ENCODE assay signal across 8 cellular contexts in the genomic region with DNA sequence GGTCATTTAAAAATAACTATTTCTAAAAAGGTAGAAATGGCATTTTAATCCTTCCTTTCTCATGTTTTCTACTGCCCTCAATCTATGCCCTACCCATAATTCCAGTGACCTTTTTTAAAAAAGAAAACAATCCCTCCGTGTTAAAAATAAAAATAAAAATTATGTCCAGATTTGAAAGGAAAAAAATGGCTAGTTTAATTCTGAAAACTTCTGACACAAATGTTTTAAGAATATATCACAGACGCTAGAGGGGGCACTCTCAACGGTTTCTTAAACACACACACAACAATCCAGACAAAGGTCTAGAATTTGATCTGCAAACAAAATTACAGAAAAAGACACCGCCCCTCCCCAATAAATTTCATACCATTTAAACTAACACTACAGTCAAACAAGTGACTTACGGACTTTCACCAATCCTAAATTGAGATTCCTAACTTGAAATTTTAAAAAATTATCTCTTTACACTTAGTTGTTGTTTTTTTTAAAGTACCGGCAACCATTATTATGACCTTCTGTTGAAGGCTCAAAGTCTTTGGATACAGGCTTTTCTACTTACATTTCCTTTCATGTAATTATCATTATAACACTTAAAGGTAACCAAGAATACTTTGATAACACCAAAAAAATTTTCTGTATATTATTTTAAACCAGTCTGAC. TPM values are rescaled to one million over a fixed set of nuclear protein-coding genes. Genes with fewer than 3 reads are reported as not detected.
A peak's percentile ranks its signal among the peaks of the same experiment; 100 is the strongest.
DNase-seq lines count a peak whose midpoint lies in the region; ATAC-seq, FAIRE-seq and TF ChIP-seq lines count a peak whose summit lies in the region.

No MANE protein-coding gene starts in this region.

- H3K9ac ChIP-seq in H1 (replicated peaks in 1 of 4; ENCODE audit: extremely low read depth in 1 of 4, low read depth in 3 of 4, low read length in 3 of 4): no peak overlapping the region
- no peak overlapping the region for H3K9ac ChIP-seq in neural cell (ENCODE audit: low read length)

- H2BK120ac ChIP-seq in H1 (replicated peaks; ENCODE audit: low read depth, low read length): no peak overlapping the region

- CTCF ChIA-PET in CD4-positive, alpha-beta memory T cell (lab: Charles Lee; ENCODE audit: partially characterized antibody): interaction anchor here (0.9 to 4.4 kb wide), 6 partner anchors 8 to 174 kb away, joined by 3 to 95 read pairs (median 4); no protein-coding TSS in a partner anchor
- CTCF ChIA-PET in PC-9 (lab: Charles Lee): interaction anchor here (1.1 kb wide), 1 partner anchor 388 kb away, joined by 4 read pairs; no protein-coding TSS in a partner anchor
- CTCF ChIA-PET in H1 (lab: Charles Lee; ENCODE audit: partially characterized antibody): interaction anchor here (0.7 to 4.4 kb wide), 17 partner anchors 10 to 254 kb away, joined by 3 to 63 read pairs (median 3); no protein-coding TSS in a partner anchor

- no peak overlapping the region for H3K4me3 ChIP-seq in CD4-positive, alpha-beta memory T cell (ENCODE audit: low read length in 2 of 2)
- H3K4me3 ChIP-seq in PC-9: no peak overlapping the region
- no peak overlapping the region for H3K4me3 ChIP-seq in H1 (ENCODE audit: extremely low read depth in 1 of 4, insufficient read depth in 2 of 4, low read depth in 3 of 4, low read length in 4 of 4)
- no peak overlapping the region for H3K4me3 ChIP-seq in neural cell (ENCODE audit: low read length)

- WGBS in H1 (ENCODE audit: extremely low coverage in 1 of 2, insufficient coverage in 1 of 2, insufficient read length in 1 of 2, insufficient replicate concordance in 2 of 2, low coverage in 1 of 2, low lambda C conversion rate in 2 of 2, missing lambda C conversion rate in 1 of 2), 2 experiments: 34% methylated on average over 6 of the region's 6 CpGs; no CpG with 5 or more reads in 1 of the 2 experiments

- peaks cover 2% of the 10 kb centered on the region for H3K36me3 ChIP-seq in CD4-positive, alpha-beta memory T cell (ENCODE audit: insufficient read depth, low read length)
- H3K36me3 ChIP-seq in PC-9 (ENCODE audit: low read depth) (0 out of 2 replicates have a peak, but pooled peaks cover 9% of the 10 kb centered on the region), H1 (ENCODE audit: control insufficient read depth in 2 of 4, insufficient read depth in 4 of 4, low read length in 3 of 4) (peaks cover 0 to 6% (median 0%) of the 10 kb centered on the region in 4 experiments; a peak in 1 of 8 replicates), neural cell (ENCODE audit: insufficient read depth, low read length) (no peaks in the 10 kb centered on the region)

- H4K5ac ChIP-seq in H1 (ENCODE audit: insufficient read length, low read depth, low read length): no peak overlapping the region

- H2BK15ac ChIP-seq in H1 (ENCODE audit: low read length): no peak overlapping the region

- H3K23me2 ChIP-seq in H1 (ENCODE audit: low read depth, low read length): no peaks in the 10 kb centered on the region

- no peak overlapping the region for H3K18ac ChIP-seq in H1 (ENCODE audit: extremely low read depth, low read length)

- H2BK12ac ChIP-seq in H1 (ENCODE audit: low read depth, low read length): no peak overlapping the region

- peak overlapping the region in 1 of 8 donors; percentile 28 for H3K4me3 Mint-ChIP-seq in CD4-positive, alpha-beta memory T cell

- H3K4ac ChIP-seq in H1 (replicated peaks; ENCODE audit: insufficient read length, low read depth, low read length): no peak overlapping the region

- H2AFZ ChIP-seq in PC-9: no peak overlapping the region
- no peak overlapping the region for H2AFZ ChIP-seq in H1 (ENCODE audit: low read length)
- H2AFZ ChIP-seq in neural cell (ENCODE audit: low read depth, low read length): no peak overlapping the region

- peaks cover 0 to 5% (median 0%) of the 10 kb centered on the region in 8 donors for H3K9me3 Mint-ChIP-seq in CD4-positive, alpha-beta memory T cell

- TF ChIP-seq POLR2A in H54 (IDR thresholded peaks at IDR 0.05; ENCODE audit: low read depth, low read length) (no peak), H1 (IDR thresholded peaks at IDR 0.05; ENCODE audit: control extremely low read depth in 1 of 2, low read depth in 2 of 2, low read length in 2 of 2) (no peak), GM12892 (IDR thresholded peaks at IDR 0.05; ENCODE audit: low read depth, low read length) (no peak)

- no peaks in the 10 kb centered on the region for H3K9me3 ChIP-seq in CD4-positive, alpha-beta memory T cell (ENCODE audit: control insufficient read depth in 1 of 2, low read length in 2 of 2)
- H3K9me3 ChIP-seq in PC-9 (ENCODE audit: insufficient read depth, low read depth) (no peaks in the 10 kb centered on the region), H1 (ENCODE audit: insufficient read depth in 2 of 2, low read depth in 1 of 2, low read length in 1 of 2) (no peaks in the 10 kb centered on the region), neural cell (ENCODE audit: low read length) (no peaks in the 10 kb centered on the region)

- TF ChIP-seq EP300 in H1 (IDR thresholded peaks at IDR 0.05; ENCODE audit: borderline replicate concordance in 1 of 2, low read depth in 2 of 2, low read length in 2 of 2) (no peak), neural cell (conservative IDR thresholded peaks at IDR 0.05; ENCODE audit: poor library complexity, severe bottlenecking) (no peak)

- no peak overlapping the region for H2BK5ac ChIP-seq in H1 (ENCODE audit: low read depth, low read length)

- peak; percentile 61; the same call in 1 of the 2 replicates for TF ChIP-seq CTCF in PC-9 (conservative IDR thresholded peaks at IDR 0.05)
- TF ChIP-seq CTCF in H1 (IDR thresholded peaks at IDR 0.05; ENCODE audit: control extremely low read depth in 1 of 3, insufficient read depth in 1 of 3, low read depth in 1 of 3, low read length in 3 of 3): peak in 2 of 3 experiments; percentile 7 to 35; a peak in 2 of 4 replicates
- peak; percentile 68 for TF ChIP-seq CTCF in neural cell (IDR thresholded peaks at IDR 0.05; ENCODE audit: poor library complexity, severe bottlenecking)

- H3K36me3 Mint-ChIP-seq in CD4-positive, alpha-beta memory T cell: peaks cover 17 to 23% of the 10 kb centered on the region in 2 donors

- H2AK5ac ChIP-seq in H1 (ENCODE audit: low read depth, low read length): no peak overlapping the region

- no peak overlapping the region for H3K27ac ChIP-seq in CD4-positive, alpha-beta memory T cell (ENCODE audit: low read depth, low read length)
- H3K27ac ChIP-seq in PC-9: no peak overlapping the region
- H3K27ac ChIP-seq in H1 (ENCODE audit: low read depth, low read length): no peak overlapping the region
- no peak overlapping the region for H3K27ac ChIP-seq in neural cell (ENCODE audit: low read length)

- H4K20me1 ChIP-seq in PC-9 (ENCODE audit: insufficient read depth) (peaks cover 80% of the 10 kb centered on the region), H1 (replicated peaks in 1 of 2; ENCODE audit: control insufficient read depth in 1 of 2, insufficient read depth in 2 of 2, low read length in 2 of 2) (peaks cover 2 to 5% of the 10 kb centered on the region in 2 experiments), neural cell (ENCODE audit: insufficient read depth) (no peaks in the 10 kb centered on the region)

- no peak for ATAC-seq in GM19463 (IDR thresholded peaks at IDR 0.05; ENCODE audit: unreplicated experiment)

- H3F3A ChIP-seq in PC-9 (ENCODE audit: insufficient read depth, low read depth) (peaks cover 10% of the 10 kb centered on the region), neural cell (ENCODE audit: insufficient read depth, low read length, poor library complexity, severe bottlenecking) (no peaks in the 10 kb centered on the region)

- H2BK20ac ChIP-seq in H1 (ENCODE audit: low read length): no peak overlapping the region

- H3K4me1 ChIP-seq in CD4-positive, alpha-beta memory T cell (ENCODE audit: insufficient read depth, low read length): peaks cover 9% of the 10 kb centered on the region
- H3K4me1 ChIP-seq in PC-9 (replicated peaks; ENCODE audit: insufficient read depth): no peaks in the 10 kb centered on the region
- H3K4me1 ChIP-seq in H1 (replicated peaks in 1 of 4; ENCODE audit: control insufficient read depth in 3 of 4, insufficient read depth in 4 of 4, low read length in 3 of 4): peaks cover 0 to 2% (median 0%) of the 10 kb centered on the region in 4 experiments; a peak in 2 of 7 replicates

- H3K4me2 ChIP-seq in PC-9 (no peak overlapping the region), H1 (ENCODE audit: insufficient read depth in 1 of 2, low read depth in 2 of 2, low read length in 2 of 2) (no peak overlapping the region), neural cell (ENCODE audit: low read length) (no peak overlapping the region)

- H3K27me3 ChIP-seq in CD4-positive, alpha-beta memory T cell (ENCODE audit: insufficient read depth, low read length): no peaks in the 10 kb centered on the region
- H3K27me3 ChIP-seq in PC-9 (ENCODE audit: insufficient read depth, low read depth) (no peaks in the 10 kb centered on the region), H1 (replicated peaks in 1 of 4; ENCODE audit: control insufficient read depth in 3 of 4, extremely low read depth in 1 of 4, insufficient read depth in 3 of 4, low read length in 3 of 4) (no peaks in the 10 kb centered on the region), neural cell (ENCODE audit: insufficient read depth, low read depth, low read length) (no peaks in the 10 kb centered on the region)

- FAIRE-seq in H54 (lab: Jason Lieb, UNC) (peak; percentile 48), H1 (lab: Jason Lieb, UNC) (no peak), GM12892 (lab: Jason Lieb, UNC) (no peak)

- intact Hi-C loops in CD4-positive, alpha-beta memory T cell (cut with micrococcal nuclease): loop anchor here (1.0 to 5.0 kb wide), 4 partner anchors 37 to 1313 kb away; a partner anchor contains a TSS
- intact Hi-C loops in PC-9 (cut with micrococcal nuclease; ENCODE audit: unreplicated experiment): loop anchor here (1.0 kb wide), 1 partner anchor 128 kb away; no protein-coding TSS in a partner anchor

- H3K79me2 ChIP-seq in PC-9 (ENCODE audit: low read depth) (peaks cover 85% of the 10 kb centered on the region), H1 (ENCODE audit: control insufficient read depth in 1 of 2, insufficient read depth in 2 of 2, low read length in 2 of 2) (peaks cover 0 to 86% of the 10 kb centered on the region in 2 experiments; a peak in 2 of 4 replicates), neural cell (replicated peaks; ENCODE audit: insufficient read depth, low read length) (peaks cover 32% of the 10 kb centered on the region)

- no peak overlapping the region for H3K56ac ChIP-seq in H1 (replicated peaks; ENCODE audit: insufficient read length, low read depth, low read length)

- BruUV-seq in PC-9 (replicated peaks; lab: Mats Ljungman, UMichigan): no TSS peak

- H4K8ac ChIP-seq in H1 (ENCODE audit: extremely low read depth, insufficient read depth, low read length): no peak overlapping the region

- DNase-seq in CD4-positive, alpha-beta memory T cell: peak in 4 of 5 donors; percentile 23 to 28 (median 27)
- DNase-seq in H54 (ENCODE audit: insufficient read length, low spot score): no peak
- no peak for DNase-seq in PC-9
- no peak for DNase-seq in H1 (ENCODE audit: low read depth in 1 of 2, low spot score in 2 of 2)
- DNase-seq in T-helper 9 cell: no peak
- no peak for DNase-seq in GM12892 (ENCODE audit: insufficient read length)

- no peak overlapping the region for H3K23ac ChIP-seq in H1 (ENCODE audit: insufficient read length)

- no peak overlapping the region for H4K91ac ChIP-seq in H1 (replicated peaks; ENCODE audit: insufficient read length, low read length)

- no peaks in the 10 kb centered on the region for H3K9me2 ChIP-seq in PC-9 (ENCODE audit: insufficient read depth)
- no peaks in the 10 kb centered on the region for H3K9me2 ChIP-seq in neural cell (ENCODE audit: insufficient read depth, low read length)

- TF ChIP-seq RAD21 in H1 (IDR thresholded peaks at IDR 0.05 in 1 of 2, conservative IDR thresholded peaks at IDR 0.05 in 1 of 2; ENCODE audit: low read depth in 2 of 2, low read length in 2 of 2) (peak; percentile 26 to 31; a peak in 3 of 4 replicates), neural cell (conservative IDR thresholded peaks at IDR 0.05) (peak; percentile 64)

- H3K27me3 Mint-ChIP-seq in CD4-positive, alpha-beta memory T cell: no peaks in the 10 kb centered on the region

- H3K79me1 ChIP-seq in H1 (ENCODE audit: low read depth, low read length): no peaks in the 10 kb centered on the region

- peak overlapping the region in 5 of 7 donors; percentile 14 to 73 (median 61) for H3K27ac Mint-ChIP-seq in CD4-positive, alpha-beta memory T cell

- peaks cover 23 to 41% (median 33%) of the 10 kb centered on the region in 4 donors for H3K4me1 Mint-ChIP-seq in CD4-positive, alpha-beta memory T cell

- POLR2A ChIA-PET in CD4-positive, alpha-beta memory T cell (lab: Charles Lee; ENCODE audit: partially characterized antibody): no interaction called here
- POLR2A ChIA-PET in PC-9 (lab: Charles Lee; ENCODE audit: unreplicated experiment): no interaction called here
- POLR2A ChIA-PET in H1 (lab: Charles Lee; ENCODE audit: partially characterized antibody): interaction anchor here (1.1 kb wide), 1 partner anchor 128 kb away, joined by 3 read pairs; no protein-coding TSS in a partner anchor

- H3K14ac ChIP-seq in H1 (ENCODE audit: insufficient read length): no peak overlapping the region

RNA-seq across cellular contexts. Expression of a gene that starts 38.2 kb away (rescaled TPM):
- total RNA-seq in CD4-positive, alpha-beta memory T cell: 10 to 100 TPM; 70.5 to 73.9 TPM
- 10 to 100 TPM; 80.9 to 88.2 TPM for polyA plus RNA-seq in CD4-positive, alpha-beta memory T cell
- total RNA-seq in PC-9 (2021): 79.7 and 95.8 TPM in 2 replicates
- total RNA-seq in H1 (2021; fragmentation: NEBNext Ultra II Directional; extraction: Animal tissue kit (Norgen Biotek cat#: 25700)): 84.7 and 85.9 TPM in 2 replicates
- polyA plus RNA-seq in H1 (2011; rRNA removed): 121 and 140 TPM in 2 replicates
- polyA plus RNA-seq in H1 (2011; cell fraction: cytosol; rRNA removed): 113 TPM
- 184 TPM for polyA plus RNA-seq in H1 (2011; cell fraction: nucleus; rRNA removed)
- 63.2 to 84.1 TPM (median 78.8 TPM) in 4 replicates for polyA plus RNA-seq in H1 (2012, experiment 1 of 2)
- polyA plus RNA-seq in H1 (2012, experiment 2 of 2): 4.8 TPM
- polyA plus RNA-seq in H1 (2013, experiment 1 of 2): 61.4 TPM
- polyA plus RNA-seq in H1 (2013, experiment 2 of 2): 59.7 TPM
- polyA minus RNA-seq in H1 (2011; rRNA and poly(A)+ RNA removed): 291 and 319 TPM in 2 replicates
- polyA minus RNA-seq in H1 (2011; cell fraction: cytosol; rRNA and poly(A)+ RNA removed): 78.7 TPM
- 111 TPM for polyA minus RNA-seq in H1 (2011; cell fraction: nucleus; rRNA and poly(A)+ RNA removed)
- polyA plus RNA-seq in neural cell: 47.3 and 51.5 TPM in 2 replicates
- 100 and 101 TPM in 2 replicates for polyA minus RNA-seq in neural cell
- 18.4 TPM for polyA plus RNA-seq in GM12892 (2012; ENCODE audit: missing spikeins)

Comparison
In these comparisons a context has a peak if more than half of its experiments do, and no peak if none do; other contexts are left out.
1. DNase-seq: peak in CD4-positive, alpha-beta memory T cell (4 of 5); none in H54 (single experiment), PC-9 (0 of 2), H1 (0 of 2), T-helper 9 cell (single experiment) and GM12892 (single experiment).
2. Peak in every context shown above with its lines, with median percentiles within 50 percentile points of each other: CTCF ChIP-seq.